In genomic region chr15:92079047-92079446, GRCh38 we compare ENCODE assay signal across 8 cellular contexts.
DNase-seq lines count a peak whose midpoint lies in the region; ATAC-seq and TF ChIP-seq lines count a peak whose summit lies in the region.

No MANE protein-coding gene starts in this region.

- H3K4me3 Mint-ChIP-seq in activated CD8-positive, alpha-beta T cell treated with anti-CD3 and anti-CD28 coated beads, Interleukin-2, amount 10 ng/mL, durations not matched to agents 7 days and 5 days, result no peak overlapping the region
- H3K4me3 Mint-ChIP-seq in nephron progenitor cell, result no peak overlapping the region

- H3K4me3 ChIP-seq in Jurkat, Clone E6-1 (ENCODE audit: low read length), result no peak overlapping the region
- H3K4me3 ChIP-seq in psoas muscle, result no peak overlapping the region

- POLR2A ChIA-PET in activated CD8-positive, alpha-beta T cell treated with anti-CD3 and anti-CD28 coated beads, Interleukin-2, amount 10 ng/mL, durations not matched to agents 7 days and 5 days (lab: Charles Lee), result no interaction called here

- TF ChIP-seq CTCF in GM10266 (IDR thresholded peaks at IDR 0.05; ENCODE audit: control insufficient read depth, insufficient read depth, low read depth, missing control alignments) (peak; percentile 26), nephron progenitor cell (IDR thresholded peaks at IDR 0.05) (peak; percentile 13), psoas muscle (IDR thresholded peaks at IDR 0.05) (no peak)

- H3K27ac Mint-ChIP-seq in activated CD8-positive, alpha-beta T cell treated with anti-CD3 and anti-CD28 coated beads, Interleukin-2, amount 10 ng/mL, durations not matched to agents 7 days and 5 days, result no peak overlapping the region
- H3K27ac Mint-ChIP-seq in nephron progenitor cell, result no peak overlapping the region

- peaks cover 0 to 1% (median 0%) of the 10 kb centered on the region in 3 donors for H3K27me3 ChIP-seq in psoas muscle (ENCODE audit: insufficient read depth in 3 of 3, low read length in 2 of 3)

- DNase-seq in GM10266 (ENCODE audit: extremely low spot score) (no peak), nephron progenitor cell (no peak), DMS153 treated with DMSO at 0.1 percent for 48 hours (lab: John Stamatoyannopoulos, UW; ENCODE audit: unreplicated experiment) (no peak), psoas muscle (no peak), retina (no peak), cortex of kidney (lab: John Stamatoyannopoulos, UW) (no peak)
- DNase-seq in Jurkat, Clone E6-1 (ENCODE audit: low read depth, low spot score), result peak; percentile 35
- DNase-seq in activated CD8-positive, alpha-beta T cell treated with anti-CD3 and anti-CD28 coated beads, Interleukin-2, amount 10 ng/mL, durations not matched to agents 7 days and 5 days, result peak; percentile 37

- H3K9me3 Mint-ChIP-seq in activated CD8-positive, alpha-beta T cell treated with anti-CD3 and anti-CD28 coated beads, Interleukin-2, amount 10 ng/mL, durations not matched to agents 7 days and 5 days (ENCODE audit: insufficient read depth), result no peaks in the 10 kb centered on the region
- H3K9me3 Mint-ChIP-seq in nephron progenitor cell, result no peaks in the 10 kb centered on the region

- intact Hi-C loops in psoas muscle (cut with DNase I), result loop anchor here (5.0 kb wide), 3 partner anchors 132 to 372 kb away; partner anchors contain the start of gene SLCO3A1 (in 1 of the 2)

- H3K36me3 ChIP-seq in psoas muscle (ENCODE audit: insufficient read depth in 1 of 2, low read depth in 1 of 2), result no peaks in the 10 kb centered on the region

- H3K4me1 Mint-ChIP-seq in activated CD8-positive, alpha-beta T cell treated with anti-CD3 and anti-CD28 coated beads, Interleukin-2, amount 10 ng/mL, durations not matched to agents 7 days and 5 days (ENCODE audit: low read depth), result peaks cover 22% of the 10 kb centered on the region
- H3K4me1 Mint-ChIP-seq in nephron progenitor cell, result peaks cover 23% of the 10 kb centered on the region

- no peaks in the 10 kb centered on the region for H3K27me3 Mint-ChIP-seq in activated CD8-positive, alpha-beta T cell treated with anti-CD3 and anti-CD28 coated beads, Interleukin-2, amount 10 ng/mL, durations not matched to agents 7 days and 5 days (ENCODE audit: low read depth)
- H3K27me3 Mint-ChIP-seq in nephron progenitor cell (ENCODE audit: low read depth, poor library complexity), result peaks cover 17% of the 10 kb centered on the region

- WGBS in psoas muscle, 3 donors, result 82 to 92% (median 86%) methylated on average over 3 of the region's 3 CpGs

- H3K9me3 ChIP-seq in psoas muscle, result no peaks in the 10 kb centered on the region

- ATAC-seq in activated CD8-positive, alpha-beta T cell treated with anti-CD3 and anti-CD28 coated beads, Interleukin-2, amount 10 ng/mL, durations not matched to agents 7 days and 5 days, result no peak
- ATAC-seq in psoas muscle, result no peak

- CTCF ChIA-PET in activated CD8-positive, alpha-beta T cell treated with anti-CD3 and anti-CD28 coated beads, Interleukin-2, amount 10 ng/mL, durations not matched to agents 7 days and 5 days (lab: Charles Lee), result interaction anchor here (0.8 to 5.9 kb wide), 12 partner anchors 11 to 807 kb away, joined by 3 to 51 read pairs (median 4); partner anchors contain the start of gene SLCO3A1

- H3K36me3 Mint-ChIP-seq in activated CD8-positive, alpha-beta T cell treated with anti-CD3 and anti-CD28 coated beads, Interleukin-2, amount 10 ng/mL, durations not matched to agents 7 days and 5 days (ENCODE audit: low read depth), result no peaks in the 10 kb centered on the region
- H3K36me3 Mint-ChIP-seq in nephron progenitor cell (ENCODE audit: low read depth), result no peaks in the 10 kb centered on the region

- no peak overlapping the region for H3K27ac ChIP-seq in psoas muscle

- H3K4me1 ChIP-seq in psoas muscle, result peaks cover 17% of the 10 kb centered on the region

Comparison
In these comparisons a context has a peak if more than half of its experiments do, and no peak if none do; other contexts are left out.
1. DNase-seq: peak in Jurkat, Clone E6-1 (single experiment) and activated CD8-positive, alpha-beta T cell treated with anti-CD3 and anti-CD28 coated beads, Interleukin-2, amount 10 ng/mL, durations not matched to agents 7 days and 5 days (single experiment); none in GM10266 (single experiment), nephron progenitor cell (single experiment), DMS153 treated with DMSO at 0.1 percent for 48 hours (single experiment), psoas muscle (0 of 2), retina (single experiment) and cortex of kidney (single experiment).